ENCODE assay signal across 1 cellular context in genomic region chr2:169775354-169775753, GRCh38.
TF ChIP-seq lines count a peak whose summit lies in the region.

No MANE protein-coding gene starts in this region.

TF ChIP-seq in IMR-90, 13 proteins besides CTCF, POLR2A, EP300 and RAD21:
- no peak for TF ChIP-seq FOS (IDR thresholded peaks at IDR 0.05; ENCODE audit: low read depth, low read length)
- no peak for TF ChIP-seq CEBPB (IDR thresholded peaks at IDR 0.05; ENCODE audit: low read depth, low read length)
- TF ChIP-seq ELK1 (IDR thresholded peaks at IDR 0.05; ENCODE audit: borderline replicate concordance, low read depth, low read length) = no peak
- TF ChIP-seq MAFK (IDR thresholded peaks at IDR 0.05; ENCODE audit: low read depth, low read length) = no peak
- no peak for TF ChIP-seq RFX5 (IDR thresholded peaks at IDR 0.05; ENCODE audit: low read depth, low read length)
- TF ChIP-seq MAZ (IDR thresholded peaks at IDR 0.05; ENCODE audit: borderline replicate concordance, low read depth, low read length) = no peak
- no peak for TF ChIP-seq CHD1 (IDR thresholded peaks at IDR 0.05; ENCODE audit: low read depth, low read length)
- TF ChIP-seq SMC3 (IDR thresholded peaks at IDR 0.05; ENCODE audit: low read depth, low read length) = no peak
- no peak for TF ChIP-seq BHLHE40 (IDR thresholded peaks at IDR 0.05; ENCODE audit: low read depth, low read length)
- TF ChIP-seq, protein P1, sequence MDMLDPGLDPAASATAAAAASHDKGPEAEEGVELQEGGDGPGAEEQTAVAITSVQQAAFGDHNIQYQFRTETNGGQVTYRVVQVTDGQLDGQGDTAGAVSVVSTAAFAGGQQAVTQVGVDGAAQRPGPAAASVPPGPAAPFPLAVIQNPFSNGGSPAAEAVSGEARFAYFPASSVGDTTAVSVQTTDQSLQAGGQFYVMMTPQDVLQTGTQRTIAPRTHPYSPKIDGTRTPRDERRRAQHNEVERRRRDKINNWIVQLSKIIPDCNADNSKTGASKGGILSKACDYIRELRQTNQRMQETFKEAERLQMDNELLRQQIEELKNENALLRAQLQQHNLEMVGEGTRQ (IDR thresholded peaks at IDR 0.05; ENCODE audit: low read depth, low read length) = no peak
- TF ChIP-seq NFE2L2 (IDR thresholded peaks at IDR 0.05; ENCODE audit: low read depth, low read length) = no peak
- TF ChIP-seq RCOR1 (IDR thresholded peaks at IDR 0.05; ENCODE audit: insufficient replicate concordance, low read length) = no peak
- no peak for TF ChIP-seq MXI1 (IDR thresholded peaks at IDR 0.05; ENCODE audit: borderline replicate concordance, low read depth, low read length)
